Comparison of ENCODE assay signal across 19 cellular contexts in the genomic region with DNA sequence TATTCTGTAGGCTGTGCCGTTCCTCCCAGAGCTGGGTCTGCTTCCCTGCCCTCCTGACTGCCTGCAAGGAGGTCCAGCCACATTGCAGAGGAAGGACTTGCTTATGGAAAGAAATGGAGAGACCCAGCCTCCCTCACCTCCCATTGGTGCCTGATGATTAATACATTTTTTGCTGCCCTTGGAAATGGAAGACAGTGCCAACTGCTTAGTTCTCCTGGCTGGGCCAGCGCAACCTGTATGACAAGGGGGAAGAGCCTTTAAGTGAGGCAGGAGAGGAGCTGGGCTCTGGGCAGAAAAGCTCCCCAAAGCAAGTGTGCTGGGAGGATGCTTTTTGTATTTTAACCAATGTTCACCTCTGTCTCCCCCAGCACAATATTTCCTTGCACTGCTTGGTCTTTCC.
DNase-seq lines count a peak whose midpoint lies in the region; ATAC-seq and TF ChIP-seq lines count a peak whose summit lies in the region.
"Had no signal": no experiment of that assay in that cellular context is flagged by ENCODE, and none has a peak within 500 bp of the region (broad histone marks: within the 10 kb centered on the region; RNA-seq: fewer than 3 reads in every experiment).

No MANE protein-coding gene starts in this region.

- intact Hi-C loops in breast epithelium (cut with DNase I; ENCODE audit: low total_unique reads) = no loop called here

- H3K9me3 ChIP-seq in breast epithelium = no peaks in the 10 kb centered on the region
- H3K9me3 ChIP-seq: BE2C, Peyer's patch had no signal

- H3K36me3 ChIP-seq in breast epithelium = no peaks in the 10 kb centered on the region
- H3K36me3 ChIP-seq: BE2C, Peyer's patch had no signal

- H3K4me1 ChIP-seq in breast epithelium = no peaks in the 10 kb centered on the region
- H3K4me1 ChIP-seq: BE2C, Peyer's patch had no signal

- in situ Hi-C loops in T47D (cut with HindIII; ENCODE audit: low pct_unique_long_range_greater_than_20kb, low sequenced_read_pairs) = no loop called here

- peak; percentile 56 for ATAC-seq in esophagus mucosa
- ATAC-seq: Right ventricle myocardium inferior had no signal

- H3K4me3 ChIP-seq in breast epithelium = no peak overlapping the region
- H3K4me3 ChIP-seq: Peyer's patch had no signal

- no peaks in the 10 kb centered on the region for H3K27me3 ChIP-seq in breast epithelium
- H3K27me3 ChIP-seq: BE2C, Peyer's patch had no signal

- CTCF ChIA-PET in RWPE1 (lab: Yijun Ruan, JAX) = interaction anchor here (0.6 kb wide), 1 partner anchor 51 kb away, joined by 4 read pairs; no protein-coding TSS in a partner anchor

- no peak overlapping the region for H3K27ac ChIP-seq in breast epithelium
- H3K27ac ChIP-seq in RWPE1 = peak overlapping the region; percentile 37; the same call in 1 of the 2 replicates
- H3K27ac ChIP-seq: Peyer's patch had no signal

- TF ChIP-seq POLR2A in breast epithelium (IDR thresholded peaks at IDR 0.05) = no peak

- POLR2A ChIA-PET in RWPE1 (lab: Yijun Ruan, JAX; ENCODE audit: low non-redundant PET) = no interaction called here

- DNase-seq in T47D (ENCODE audit: low read depth in 1 of 2, low spot score in 1 of 2) = peak; percentile 35 to 65
- DNase-seq in breast epithelium (ENCODE audit: low spot score in 2 of 2) = no peak
- DNase-seq in RWPE1 (ENCODE audit: low spot score) = no peak
- DNase-seq in kidney tubule cell (ENCODE audit: low spot score) = no peak
- no peak for DNase-seq in NCI-H526 (lab: John Stamatoyannopoulos, UW)
- no peak for DNase-seq in DMS153 (lab: John Stamatoyannopoulos, UW)
- DNase-seq: BE2C, H9, Kasumi-1, MM.1S, NCI-H1048, NCI-H1436, NCI-H1930, NCI-H2227 treated with DMSO at 0.1 percent for 48 hours, NCI-H510A, NCI-H748 treated with DMSO at 0.1 percent for 48 hours, Peyer's patch had no signal

- no peak for TF ChIP-seq CTCF in breast epithelium (IDR thresholded peaks at IDR 0.05)
- no peak for TF ChIP-seq CTCF in RWPE1 (conservative IDR thresholded peaks at IDR 0.05; ENCODE audit: low read depth)

Comparison
In these comparisons a context has a peak if more than half of its experiments do, and no peak if none do; other contexts are left out.
1. DNase-seq: peak in T47D (2 of 2); none in breast epithelium (0 of 2), RWPE1 (single experiment), kidney tubule cell (single experiment), NCI-H526 (0 of 2) and DMS153 (single experiment).